17 cellular contexts compared by ENCODE assay signal in the genomic region with DNA sequence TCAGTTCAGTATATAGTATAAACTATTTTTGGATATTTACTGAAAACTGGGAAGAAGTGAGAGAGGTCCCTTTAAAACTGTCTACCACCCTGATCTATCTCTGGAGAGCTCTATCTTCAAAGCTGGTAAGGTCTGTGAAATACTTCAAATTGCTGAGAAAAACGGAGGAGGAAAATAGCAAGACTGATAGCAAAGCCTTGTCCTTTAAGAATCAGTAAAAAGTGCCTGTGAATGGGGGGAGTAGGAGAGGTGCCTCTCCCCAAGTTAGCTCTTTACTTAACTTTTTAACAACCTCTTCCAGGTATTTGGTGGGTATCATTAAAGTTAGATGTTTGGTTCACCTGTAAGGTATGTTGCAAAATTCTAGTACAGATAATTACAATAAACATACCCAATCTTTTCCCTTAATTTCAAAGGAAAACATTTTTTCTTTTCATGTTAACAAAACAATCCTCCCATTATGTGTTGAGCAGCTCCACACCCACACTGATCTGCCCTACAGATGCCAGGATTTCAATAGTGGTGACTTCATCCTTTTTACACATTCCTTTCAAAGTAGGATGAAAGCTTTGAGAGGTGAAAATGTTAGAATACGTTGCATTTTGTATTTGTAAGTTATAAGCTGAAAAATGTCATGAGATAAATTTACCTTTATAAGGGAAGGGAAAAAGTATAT.
DNase-seq lines count a peak whose midpoint lies in the region; ATAC-seq and TF ChIP-seq lines count a peak whose summit lies in the region.
"Had no signal": no experiment of that assay in that cellular context is flagged by ENCODE, and none has a peak within 500 bp of the region (broad histone marks: within the 10 kb centered on the region; RNA-seq: fewer than 3 reads in every experiment).

No MANE protein-coding gene starts in this region.

- H3K4me3 ChIP-seq in Caco-2 (ENCODE audit: low read depth, low read length): no peak overlapping the region
- no peak overlapping the region for H3K4me3 ChIP-seq in IMR-90 (ENCODE audit: insufficient read depth, low read depth, low read length)
- no peak overlapping the region for H3K4me3 ChIP-seq in brain microvascular endothelial cell (ENCODE audit: low read depth, low read length)
- no peak overlapping the region for H3K4me3 ChIP-seq in gastroesophageal sphincter
- H3K4me3 ChIP-seq: esophagus muscularis mucosa, sigmoid colon, tibial nerve had no signal

- no peak overlapping the region for H4K5ac ChIP-seq in IMR-90 (ENCODE audit: low read depth, low read length)

- CTCF ChIA-PET in Caco-2 (lab: Charles Lee): interaction anchor here (0.9 kb wide), 1 partner anchor 194 kb away, joined by 4 read pairs; no protein-coding TSS in a partner anchor
- CTCF ChIA-PET in IMR-90 (lab: Yijun Ruan, JAX): no interaction called here

- H3K9me3 Mint-ChIP-seq in Caco-2 (ENCODE audit: unreplicated experiment): no peaks in the 10 kb centered on the region
- H3K9me3 Mint-ChIP-seq: activated naive CD8-positive, alpha-beta T cell treated with anti-CD3 and anti-CD28 coated beads, Interleukin-2, amount 50 U/mL, for 24 hours; nephron progenitor cell had no signal

- H3K18ac ChIP-seq in IMR-90 (ENCODE audit: low read depth, low read length): no peak overlapping the region

- ATAC-seq in IMR-90 (ENCODE audit: low read depth) (no peak), HG03196 (IDR thresholded peaks at IDR 0.05; ENCODE audit: unreplicated experiment) (no peak), gastroesophageal sphincter (no peak)
- ATAC-seq: activated naive CD8-positive, alpha-beta T cell treated with anti-CD3 and anti-CD28 coated beads, Interleukin-2, amount 50 U/mL, for 24 hours; Right ventricle myocardium inferior had no signal

- no peaks in the 10 kb centered on the region for H3K79me1 ChIP-seq in IMR-90 (ENCODE audit: low read depth in 1 of 2, low read length in 2 of 2)

- H2AFZ ChIP-seq in IMR-90 (replicated peaks; ENCODE audit: low read length, poor library complexity): no peak overlapping the region

- H3K4me2 ChIP-seq in IMR-90 (ENCODE audit: low read depth, low read length): no peak overlapping the region

- 0 out of 2 replicates have a peak, but pooled peaks cover 2% of the 10 kb centered on the region for H3K9me1 ChIP-seq in IMR-90 (ENCODE audit: insufficient read depth, low read length)

- TF ChIP-seq CTCF in Caco-2 (IDR thresholded peaks at IDR 0.05; ENCODE audit: insufficient read depth in 1 of 2, low read depth in 1 of 2, low read length in 1 of 2, severe bottlenecking in 1 of 2, unreplicated experiment in 1 of 2) (no peak), IMR-90 (conservative IDR thresholded peaks at IDR 0.05; ENCODE audit: low read depth, low read length) (no peak), brain microvascular endothelial cell (IDR thresholded peaks at IDR 0.05; ENCODE audit: low read depth, low read length, missing control alignments) (no peak), gastroesophageal sphincter (IDR thresholded peaks at IDR 0.05) (no peak)

- H4K91ac ChIP-seq in IMR-90 (ENCODE audit: insufficient read depth, low read depth, low read length): no peak overlapping the region

- H2AK5ac ChIP-seq in IMR-90 (ENCODE audit: low read depth, low read length): no peak overlapping the region

- H3K23ac ChIP-seq in IMR-90 (ENCODE audit: low read depth, low read length): no peak overlapping the region

- no peak overlapping the region for H3K9ac ChIP-seq in IMR-90 (ENCODE audit: low read depth, low read length)

- no peak overlapping the region for H2BK5ac ChIP-seq in IMR-90 (ENCODE audit: low read depth, low read length, poor library complexity, severe bottlenecking)

- H4K20me1 ChIP-seq in IMR-90 (ENCODE audit: insufficient read depth, low read length): no peaks in the 10 kb centered on the region

- no peak overlapping the region for H3K56ac ChIP-seq in IMR-90 (ENCODE audit: extremely low read depth, insufficient read depth, low read length)

- H2AK9ac ChIP-seq in IMR-90 (replicated peaks; ENCODE audit: low read depth, low read length, poor library complexity): no peak overlapping the region

- dilution Hi-C loops in IMR-90 (cut with HindIII; ENCODE audit: low sequenced_read_pairs, unreplicated experiment): no loop called here

- TF ChIP-seq EP300 in gastroesophageal sphincter (IDR thresholded peaks at IDR 0.05): no peak

- H3K27me3 ChIP-seq in Caco-2 (replicated peaks; ENCODE audit: control insufficient read depth, insufficient read depth, low read length) (no peaks in the 10 kb centered on the region), IMR-90 (ENCODE audit: control insufficient read depth, insufficient read depth, low read length) (no peaks in the 10 kb centered on the region), brain microvascular endothelial cell (replicated peaks) (no peaks in the 10 kb centered on the region), gastroesophageal sphincter (no peaks in the 10 kb centered on the region)
- H3K27me3 ChIP-seq: esophagus muscularis mucosa, sigmoid colon, tibial nerve had no signal

- H3K27ac Mint-ChIP-seq in Caco-2 (ENCODE audit: unreplicated experiment): peak overlapping the region; percentile 59
- H3K27ac Mint-ChIP-seq: activated naive CD8-positive, alpha-beta T cell treated with anti-CD3 and anti-CD28 coated beads, Interleukin-2, amount 50 U/mL, for 24 hours; nephron progenitor cell had no signal

- H2BK20ac ChIP-seq in IMR-90 (ENCODE audit: low read depth, low read length): no peak overlapping the region

- BruUV-seq in Caco-2 (replicated peaks; lab: Mats Ljungman, UMichigan) (no TSS peak), IMR-90 (replicated peaks; lab: Mats Ljungman, UMichigan) (no TSS peak)

- in situ Hi-C loops in IMR-90 (cut with MboI; ENCODE audit: low sequenced_read_pairs) (no loop called here), brain microvascular endothelial cell (cut with HindIII; ENCODE audit: low pct_ligation_motif_present, low sequenced_read_pairs) (no loop called here)

- H3K14ac ChIP-seq in IMR-90 (replicated peaks; ENCODE audit: low read depth, low read length): no peak overlapping the region

- H4K8ac ChIP-seq in IMR-90 (ENCODE audit: low read depth in 2 of 2, low read length in 2 of 2): no peak overlapping the region

- no peak for TF ChIP-seq POLR2A in IMR-90 (IDR thresholded peaks at IDR 0.05; ENCODE audit: low read depth, low read length)
- no peak for TF ChIP-seq POLR2A in gastroesophageal sphincter (IDR thresholded peaks at IDR 0.05)

- peaks cover 5% of the 10 kb centered on the region for H3K36me3 Mint-ChIP-seq in Caco-2 (ENCODE audit: insufficient read depth, unreplicated experiment)

- H3K9me3 ChIP-seq in Caco-2 (no peaks in the 10 kb centered on the region), IMR-90 (ENCODE audit: control insufficient read depth, insufficient read depth, low read length) (no peaks in the 10 kb centered on the region), gastroesophageal sphincter (no peaks in the 10 kb centered on the region)
- H3K9me3 ChIP-seq: esophagus muscularis mucosa, sigmoid colon, tibial nerve had no signal

- peaks cover 18% of the 10 kb centered on the region for H3K4me1 Mint-ChIP-seq in Caco-2 (ENCODE audit: low read depth, unreplicated experiment)
- H3K4me1 Mint-ChIP-seq: activated naive CD8-positive, alpha-beta T cell treated with anti-CD3 and anti-CD28 coated beads, Interleukin-2, amount 50 U/mL, for 24 hours; nephron progenitor cell had no signal

- TF ChIP-seq RAD21 in IMR-90 (IDR thresholded peaks at IDR 0.05; ENCODE audit: low read length): no peak

- no peak overlapping the region for H3K27ac ChIP-seq in IMR-90 (ENCODE audit: insufficient read depth, low read length)
- H3K27ac ChIP-seq in brain microvascular endothelial cell: no peak overlapping the region
- no peak overlapping the region for H3K27ac ChIP-seq in gastroesophageal sphincter
- H3K27ac ChIP-seq: esophagus muscularis mucosa, sigmoid colon, tibial nerve had no signal

- peak overlapping the region; percentile 7 for H3K4me3 Mint-ChIP-seq in Caco-2 (ENCODE audit: unreplicated experiment)
- H3K4me3 Mint-ChIP-seq: activated naive CD8-positive, alpha-beta T cell treated with anti-CD3 and anti-CD28 coated beads, Interleukin-2, amount 50 U/mL, for 24 hours; nephron progenitor cell had no signal

- H3K36me3 ChIP-seq in Caco-2 (ENCODE audit: control insufficient read depth, insufficient read depth, low read length) (no peaks in the 10 kb centered on the region), IMR-90 (ENCODE audit: control insufficient read depth, insufficient read depth, low read length) (no peaks in the 10 kb centered on the region), brain microvascular endothelial cell (replicated peaks) (no peaks in the 10 kb centered on the region), gastroesophageal sphincter (peaks cover 0 to 6% of the 10 kb centered on the region in 2 donors)
- H3K36me3 ChIP-seq: esophagus muscularis mucosa, sigmoid colon had no signal

- H3K27me3 Mint-ChIP-seq in Caco-2 (ENCODE audit: insufficient read depth, unreplicated experiment): no peaks in the 10 kb centered on the region
- H3K27me3 Mint-ChIP-seq: activated naive CD8-positive, alpha-beta T cell treated with anti-CD3 and anti-CD28 coated beads, Interleukin-2, amount 50 U/mL, for 24 hours had no signal

- H3K4ac ChIP-seq in IMR-90 (ENCODE audit: low read depth, low read length): no peak overlapping the region

- DNase-seq in Caco-2: peak; percentile 45 to 46
- DNase-seq in IMR-90: peak; percentile 8
- DNase-seq in brain microvascular endothelial cell: peak; percentile 13
- DNase-seq in kidney glomerular epithelial cell (lab: John Stamatoyannopoulos, UW): peak; percentile 76
- DNase-seq in NOMO-1 (lab: John Stamatoyannopoulos, UW; ENCODE audit: unreplicated experiment in 2 of 2): no peak
- DNase-seq in NCI-H2081 (lab: John Stamatoyannopoulos, UW): no peak
- DNase-seq: activated naive CD8-positive, alpha-beta T cell treated with anti-CD3 and anti-CD28 coated beads, Interleukin-2, amount 50 U/mL, for 24 hours; NCI-H2081 treated with DMSO at 0.1 percent for 48 hours; NCI-H748 treated with DMSO at 0.1 percent for 48 hours; nephron progenitor cell; sigmoid colon; stimulated activated CD4-positive, alpha-beta T cell treated with anti-CD3 and anti-CD28 coated beads, Interleukin-4, amount 100 ng/mL, for 24 hours had no signal

- no peak overlapping the region for H2BK15ac ChIP-seq in IMR-90 (ENCODE audit: low read depth, low read length)

- POLR2A ChIA-PET in Caco-2 (lab: Charles Lee) (interaction anchor here (1.2 kb wide), 1 partner anchor 148 kb away, joined by 4 read pairs; no protein-coding TSS in a partner anchor), IMR-90 (lab: Charles Lee; ENCODE audit: unreplicated experiment) (no interaction called here)

- H3K4me1 ChIP-seq in Caco-2: peaks cover 23% of the 10 kb centered on the region
- H3K4me1 ChIP-seq in IMR-90 (ENCODE audit: control insufficient read depth, insufficient read depth, low read length): no peaks in the 10 kb centered on the region
- no peaks in the 10 kb centered on the region for H3K4me1 ChIP-seq in gastroesophageal sphincter
- H3K4me1 ChIP-seq: esophagus muscularis mucosa, tibial nerve had no signal

- no peak overlapping the region for H2BK120ac ChIP-seq in IMR-90 (ENCODE audit: low read depth, low read length)

- WGBS in IMR-90 (ENCODE audit: extremely low coverage in 2 of 2, insufficient read length in 1 of 2), 2 experiments: no CpG with 5 or more reads among the region's 2 CpGs
- WGBS in gastroesophageal sphincter (ENCODE audit: low coverage in 1 of 2), 2 donors: 46 to 55% methylated on average over 2 of the region's 2 CpGs

- intact Hi-C loops in Caco-2 (cut with micrococcal nuclease; ENCODE audit: unreplicated experiment): loop anchor here (1.0 to 5.0 kb wide), 4 partner anchors 27 to 195 kb away; a partner anchor contains a TSS
- intact Hi-C loops in IMR-90 (cut with micrococcal nuclease): no loop called here

Comparison
In these comparisons a context has a peak if more than half of its experiments do, and no peak if none do; other contexts are left out.
1. DNase-seq: peak in Caco-2 (2 of 2), IMR-90 (single experiment), brain microvascular endothelial cell (single experiment) and kidney glomerular epithelial cell (single experiment); none in NOMO-1 (0 of 2) and NCI-H2081 (0 of 2).